Comparison of ENCODE assay signal across 10 cellular contexts in the genomic region with DNA sequence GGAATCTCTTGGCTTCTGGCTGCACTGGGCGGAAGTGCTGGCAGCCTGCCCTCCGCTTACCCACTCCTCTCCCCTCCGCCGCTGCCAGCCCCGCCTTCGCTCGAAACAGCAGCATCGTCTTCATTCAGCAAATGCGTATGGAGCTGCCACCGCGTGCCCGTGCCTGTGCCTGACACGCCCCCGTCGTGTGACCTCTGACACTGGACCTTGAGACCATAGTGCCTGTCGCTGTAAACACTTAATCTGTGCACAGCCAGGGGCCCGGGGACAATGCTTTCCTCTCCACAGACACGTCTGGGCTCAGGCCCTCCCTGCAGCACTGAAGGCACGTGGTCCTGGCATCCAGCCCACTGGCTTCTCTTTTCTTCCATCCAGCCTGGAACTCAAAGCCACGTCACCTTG.
DNase-seq lines count a peak whose midpoint lies in the region; ATAC-seq and TF ChIP-seq lines count a peak whose summit lies in the region.
"Had no signal": no experiment of that assay in that cellular context is flagged by ENCODE, and none has a peak within 500 bp of the region (broad histone marks: within the 10 kb centered on the region; RNA-seq: fewer than 3 reads in every experiment).

No MANE protein-coding gene starts in this region.

- H3K4me1 ChIP-seq in stomach smooth muscle (ENCODE audit: control insufficient read depth, insufficient read depth, low read length) = peaks cover 11% of the 10 kb centered on the region
- H3K4me1 ChIP-seq: HAP-1 had no signal

- POLR2A ChIA-PET in HEK293T (lab: Yijun Ruan, JAX) = no interaction called here

- no peaks in the 10 kb centered on the region for H3K36me3 ChIP-seq in stomach smooth muscle (ENCODE audit: control insufficient read depth in 2 of 2, insufficient read depth in 2 of 2, low read length in 2 of 2)
- H3K36me3 ChIP-seq: HAP-1 had no signal

- ATAC-seq in left lobe of liver (peak; percentile 53), GM21529 (IDR thresholded peaks at IDR 0.05; ENCODE audit: unreplicated experiment) (no peak)

- H3K27me3 ChIP-seq in stomach smooth muscle (ENCODE audit: control insufficient read depth in 1 of 2, insufficient read depth in 2 of 2, low read length in 2 of 2) = no peaks in the 10 kb centered on the region

- no peak overlapping the region for H3K27ac ChIP-seq in stomach smooth muscle (ENCODE audit: low read length)
- H3K27ac ChIP-seq: 22Rv1 had no signal

- H3K9ac ChIP-seq in stomach smooth muscle (ENCODE audit: low read length in 2 of 2) = no peak overlapping the region

- peak overlapping the region; percentile 52 to 66 for H3K4me3 ChIP-seq in stomach smooth muscle (ENCODE audit: low read length in 2 of 2)
- H3K4me3 ChIP-seq: HAP-1 had no signal

- DNase-seq in DMS 273 (lab: John Stamatoyannopoulos, UW; ENCODE audit: unreplicated experiment) (peak; percentile 27), DMS 273 treated with DMSO at 0.1 percent for 48 hours (lab: John Stamatoyannopoulos, UW) (no peak), SHP77 (lab: John Stamatoyannopoulos, UW) (peak; percentile 11 to 37), left lobe of liver (ENCODE audit: low spot score) (no peak), HEK293T (ENCODE audit: extremely low spot score) (no peak)
- no peak for DNase-seq in effector CD8-positive, alpha-beta T cell (lab: John Stamatoyannopoulos, UW)

- H3K9me3 ChIP-seq in stomach smooth muscle (ENCODE audit: control insufficient read depth in 2 of 2, low read length in 2 of 2) = no peaks in the 10 kb centered on the region
- H3K9me3 ChIP-seq: HAP-1 had no signal

- CTCF ChIA-PET in HEK293T (lab: Yijun Ruan, JAX) = no interaction called here

TF ChIP-seq in HEK293T, 16 proteins besides CTCF, POLR2A, EP300 and RAD21:
- TF ChIP-seq ELF4 (IDR thresholded peaks at IDR 0.05) (no peak), FOXM1 (IDR thresholded peaks at IDR 0.05; ENCODE audit: borderline replicate concordance) (no peak), NFRKB (IDR thresholded peaks at IDR 0.05) (no peak), LEF1 (IDR thresholded peaks at IDR 0.05; ENCODE audit: borderline replicate concordance) (no peak), BHLHE40 (IDR thresholded peaks at IDR 0.05; ENCODE audit: borderline replicate concordance) (no peak), SP1 (IDR thresholded peaks at IDR 0.05) (no peak)

Comparison
In these comparisons a context has a peak if more than half of its experiments do, and no peak if none do; other contexts are left out.
1. DNase-seq: peak in DMS 273 (single experiment) and SHP77 (2 of 2); none in DMS 273 treated with DMSO at 0.1 percent for 48 hours (single experiment), left lobe of liver (single experiment), HEK293T (single experiment) and effector CD8-positive, alpha-beta T cell (single experiment).